1 cellular context compared by ENCODE assay signal in genomic region chr16:67862623-67863583, GRCh38.
TF ChIP-seq lines count a peak whose summit lies in the region.

No MANE protein-coding gene starts in this region.

TF ChIP-seq in GM23338, 12 proteins besides CTCF, POLR2A, EP300 and RAD21 (continued from another document):
- TF ChIP-seq REST (IDR thresholded peaks at IDR 0.05; ENCODE audit: unreplicated experiment) (no peak), EZH2phosphoT487 (IDR thresholded peaks at IDR 0.05; ENCODE audit: unreplicated experiment) (no peak), STAT1 (IDR thresholded peaks at IDR 0.05; ENCODE audit: unreplicated experiment) (no peak), ZNF331 (CRISPR knock-in tag; IDR thresholded peaks at IDR 0.05; ENCODE audit: low read depth) (no peak), ZNF462 (CRISPR knock-in tag; IDR thresholded peaks at IDR 0.05) (no peak), POLR2AphosphoS5 (IDR thresholded peaks at IDR 0.05; ENCODE audit: low read depth) (no peak)
TF ChIP-seq in GM23338: peak in this region for 0.
